ENCODE assay signal across 14 cellular contexts in the genomic region with DNA sequence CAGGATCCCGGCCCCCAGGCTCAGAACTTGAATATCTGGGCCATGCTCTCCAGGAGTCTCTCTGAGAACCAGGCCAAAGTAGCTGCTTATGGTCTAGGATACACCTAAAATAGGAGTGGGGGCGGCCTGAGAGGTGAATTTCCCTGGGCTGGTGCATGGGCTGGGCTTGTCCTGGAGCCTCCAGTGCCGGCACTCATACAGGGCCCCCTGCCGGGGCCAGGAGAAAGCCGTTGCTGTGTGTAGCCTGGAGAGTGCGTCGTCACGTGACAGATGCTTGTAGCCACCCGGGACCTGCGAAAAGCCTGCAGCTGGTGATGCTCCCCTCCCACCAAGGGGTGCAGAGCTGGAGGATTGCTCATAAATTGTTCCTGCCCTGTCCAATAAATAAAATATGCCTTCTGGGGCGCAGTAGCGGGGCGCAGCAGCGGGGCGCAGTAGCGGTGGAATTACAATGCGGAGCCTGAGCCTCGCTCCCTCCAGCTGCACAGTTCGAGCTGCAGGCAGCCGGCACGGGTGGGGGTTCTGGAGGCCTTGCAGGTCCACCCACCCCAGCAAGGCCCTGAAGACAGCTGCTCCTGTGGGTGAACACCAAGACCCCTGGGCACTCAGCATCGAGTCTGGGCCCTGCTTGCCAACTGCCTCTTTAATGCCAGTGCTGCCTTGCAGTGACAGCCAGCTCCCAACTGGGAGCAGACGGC.
DNase-seq lines count a peak whose midpoint lies in the region; ATAC-seq and TF ChIP-seq lines count a peak whose summit lies in the region.
"Had no signal": no experiment of that assay in that cellular context is flagged by ENCODE, and none has a peak within 500 bp of the region (broad histone marks: within the 10 kb centered on the region; RNA-seq: fewer than 3 reads in every experiment).

No MANE protein-coding gene starts in this region.

- peaks cover 1% of the 10 kb centered on the region for H3K4me1 Mint-ChIP-seq in activated T-helper 2 cell treated with anti-CD3 and anti-CD28 coated beads, Interferon-gamma antibody, Interleukin-2, Interleukin-4, amounts not matched to agents 10 μg/mL and 5 μg/mL and 100 μg/mL, durations not matched to agents 14 hours and 24 hours and 36 hours (ENCODE audit: low read depth)
- H3K4me1 Mint-ChIP-seq: B cell had no signal

- no peaks in the 10 kb centered on the region for H3K4me1 ChIP-seq in mucosa of descending colon (ENCODE audit: low read depth)
- H3K4me1 ChIP-seq: stomach had no signal

- peaks cover 9% of the 10 kb centered on the region for H3K9me3 Mint-ChIP-seq in activated T-helper 2 cell treated with anti-CD3 and anti-CD28 coated beads, Interferon-gamma antibody, Interleukin-2, Interleukin-4, amounts not matched to agents 10 μg/mL and 5 μg/mL and 100 μg/mL, durations not matched to agents 14 hours and 24 hours and 36 hours

- intact Hi-C loops in mucosa of descending colon (cut with DNase I, micrococcal nuclease), result no loop called here
- intact Hi-C loops in activated T-helper 2 cell treated with anti-CD3 and anti-CD28 coated beads, Interferon-gamma antibody, Interleukin-2, Interleukin-4, amounts not matched to agents 10 μg/mL and 5 μg/mL and 100 μg/mL, durations not matched to agents 14 hours and 24 hours and 36 hours (cut with micrococcal nuclease), result no loop called here

- H3K4me3 ChIP-seq in AG10803 (ENCODE audit: low read length) (no peak overlapping the region), mucosa of descending colon (no peak overlapping the region)
- H3K4me3 ChIP-seq: lung, stomach had no signal

- TF ChIP-seq CTCF in AG10803 (conservative IDR thresholded peaks at IDR 0.05; ENCODE audit: low read length), result peak; percentile 34
- TF ChIP-seq CTCF in mucosa of descending colon (IDR thresholded peaks at IDR 0.05), result no peak

- ATAC-seq in mucosa of descending colon (peak; percentile 24), HG03571 (IDR thresholded peaks at IDR 0.05; ENCODE audit: unreplicated experiment) (no peak)

- H3K36me3 Mint-ChIP-seq in activated T-helper 2 cell treated with anti-CD3 and anti-CD28 coated beads, Interferon-gamma antibody, Interleukin-2, Interleukin-4, amounts not matched to agents 10 μg/mL and 5 μg/mL and 100 μg/mL, durations not matched to agents 14 hours and 24 hours and 36 hours (ENCODE audit: low read depth), result no peaks in the 10 kb centered on the region

- no peak overlapping the region for H3K27ac Mint-ChIP-seq in activated T-helper 2 cell treated with anti-CD3 and anti-CD28 coated beads, Interferon-gamma antibody, Interleukin-2, Interleukin-4, amounts not matched to agents 10 μg/mL and 5 μg/mL and 100 μg/mL, durations not matched to agents 14 hours and 24 hours and 36 hours
- H3K27ac Mint-ChIP-seq: B cell had no signal

- H3K4me3 Mint-ChIP-seq in activated T-helper 2 cell treated with anti-CD3 and anti-CD28 coated beads, Interferon-gamma antibody, Interleukin-2, Interleukin-4, amounts not matched to agents 10 μg/mL and 5 μg/mL and 100 μg/mL, durations not matched to agents 14 hours and 24 hours and 36 hours (ENCODE audit: low read depth), result no peak overlapping the region
- H3K4me3 Mint-ChIP-seq: B cell had no signal

- peak overlapping the region; percentile 10 for H3K27ac ChIP-seq in cingulate gyrus (ENCODE audit: low read depth, low read length)
- H3K27ac ChIP-seq: stomach had no signal

- H3K9me3 ChIP-seq in mucosa of descending colon, result no peaks in the 10 kb centered on the region

- H3K27me3 Mint-ChIP-seq in activated T-helper 2 cell treated with anti-CD3 and anti-CD28 coated beads, Interferon-gamma antibody, Interleukin-2, Interleukin-4, amounts not matched to agents 10 μg/mL and 5 μg/mL and 100 μg/mL, durations not matched to agents 14 hours and 24 hours and 36 hours (ENCODE audit: low read depth), result no peaks in the 10 kb centered on the region
- H3K27me3 Mint-ChIP-seq: B cell had no signal

- DNase-seq in AG10803 (ENCODE audit: low read depth) (peak; percentile 6), NCI-H1092 treated with DMSO at 0.1 percent for 48 hours (lab: John Stamatoyannopoulos, UW) (peak; percentile 52), mucosa of descending colon (peak in 1 of 3 donors; percentile 39), AG20443 (ENCODE audit: low spot score) (no peak), HT-29 (ENCODE audit: low spot score) (no peak)
- DNase-seq in activated T-helper 2 cell treated with anti-CD3 and anti-CD28 coated beads, Interferon-gamma antibody, Interleukin-2, Interleukin-4, amounts not matched to agents 10 μg/mL and 5 μg/mL and 100 μg/mL, durations not matched to agents 14 hours and 24 hours and 36 hours (ENCODE audit: low spot score), result no peak
- DNase-seq: activated CD8-positive, alpha-beta memory T cell treated with anti-CD3 and anti-CD28 coated beads, Interleukin-2, amount 50 U/mL, for 4 hours; KG1; NCI-H2029 treated with DMSO at 0.1 percent for 48 hours; stomach had no signal

- no peaks in the 10 kb centered on the region for H3K36me3 ChIP-seq in mucosa of descending colon (ENCODE audit: low read depth)
- H3K36me3 ChIP-seq: stomach had no signal

Comparison
In these comparisons a context has a peak if more than half of its experiments do, and no peak if none do; other contexts are left out.
1. DNase-seq: peak in AG10803 (single experiment) and NCI-H1092 treated with DMSO at 0.1 percent for 48 hours (single experiment); none in AG20443 (single experiment), activated T-helper 2 cell treated with anti-CD3 and anti-CD28 coated beads, Interferon-gamma antibody, Interleukin-2, Interleukin-4, amounts not matched to agents 10 μg/mL and 5 μg/mL and 100 μg/mL, durations not matched to agents 14 hours and 24 hours and 36 hours (single experiment) and HT-29 (single experiment).